ENCODE assay signal across 20 cellular contexts in genomic region chr5:14433202-14433601, GRCh38.
A peak's percentile ranks its signal among the peaks of the same experiment; 100 is the strongest.
DNase-seq lines count a peak whose midpoint lies in the region; ATAC-seq and TF ChIP-seq lines count a peak whose summit lies in the region.
"Had no signal": no experiment of that assay in that cellular context is flagged by ENCODE, and none has a peak within 500 bp of the region (broad histone marks: within the 10 kb centered on the region; RNA-seq: fewer than 3 reads in every experiment).

No MANE protein-coding gene starts in this region.

- no peak for ATAC-seq in SK-N-SH treated with all-trans-retinoic acid at 6 μM for 48 hours
- peak; percentile 91 for ATAC-seq in sciatic nerve
- ATAC-seq in foreskin keratinocyte = no peak
- ATAC-seq: A549, left lung, psoas muscle had no signal

- CTCF ChIA-PET in SK-N-SH (lab: Yijun Ruan, JAX) = interaction anchor here (1.1 to 2.1 kb wide), 4 partner anchors 17 to 216 kb away, joined by 3 to 7 read pairs (median 4); no protein-coding TSS in a partner anchor

- H2AFZ ChIP-seq in SK-N-SH (ENCODE audit: low read depth) = no peak overlapping the region

- in situ Hi-C loops in SK-MEL-5 (cut with HindIII; ENCODE audit: low pct_unique_long_range_greater_than_20kb, low sequenced_read_pairs) = no loop called here

- POLR2A ChIA-PET in SK-N-SH (lab: Yijun Ruan, JAX) = no interaction called here

- WGBS in SK-N-SH (ENCODE audit: low lambda C conversion rate) = 96% methylated on average over 6 of the region's 6 CpGs

- H3K4me3 ChIP-seq in SK-N-SH (ENCODE audit: low read depth in 2 of 2, low read length in 1 of 2) (no peak overlapping the region), iPS-18a (ENCODE audit: low read length) (no peak overlapping the region)
- H3K4me3 ChIP-seq: A549, coronary artery, left lung, Peyer's patch, psoas muscle, SJSA1 had no signal

- H3K27ac ChIP-seq in SK-N-SH (ENCODE audit: low read depth in 2 of 2, low read length in 1 of 2) (peak overlapping the region; percentile 60 to 64; a peak in 3 of 4 replicates), iPS-18a (ENCODE audit: low read length) (peak overlapping the region; percentile 3), foreskin keratinocyte (no peak overlapping the region)
- H3K27ac ChIP-seq: A549, coronary artery, left lung, Peyer's patch, psoas muscle, SJSA1, WERI-Rb-1 had no signal

- no peaks in the 10 kb centered on the region for H3K9me2 ChIP-seq in SK-N-SH

- H3K4me2 ChIP-seq in SK-N-SH = no peak overlapping the region
- H3K4me2 ChIP-seq: A549 had no signal

- intact Hi-C loops in sciatic nerve (cut with DNase I) = no loop called here

- H3K36me3 ChIP-seq in SK-N-SH (replicated peaks in 1 of 2; ENCODE audit: control insufficient read depth in 1 of 2, insufficient read depth in 2 of 2, low read length in 1 of 2) (peaks cover 5 to 32% of the 10 kb centered on the region in 2 experiments), iPS-18a (ENCODE audit: control insufficient read depth, low read depth, low read length) (no peaks in the 10 kb centered on the region)
- H3K36me3 ChIP-seq: Peyer's patch, WERI-Rb-1 had no signal

- TF ChIP-seq CTCF in SK-N-SH (IDR thresholded peaks at IDR 0.05) (no peak), foreskin keratinocyte (conservative IDR thresholded peaks at IDR 0.05) (no peak)

- H4K20me1 ChIP-seq in SK-N-SH (ENCODE audit: insufficient read depth) = no peaks in the 10 kb centered on the region

- peaks cover 15% of the 10 kb centered on the region for H3F3A ChIP-seq in SK-N-SH (replicated peaks; ENCODE audit: insufficient read depth)

- H3K9me3 ChIP-seq in SK-N-SH = no peaks in the 10 kb centered on the region
- no peaks in the 10 kb centered on the region for H3K9me3 ChIP-seq in iPS-18a (ENCODE audit: control insufficient read depth, low read depth, low read length)
- H3K9me3 ChIP-seq: A549, left lung, Peyer's patch, psoas muscle, SJSA1 had no signal

- no peak for TF ChIP-seq RAD21 in SK-N-SH (IDR thresholded peaks at IDR 0.05; ENCODE audit: low read length)

- no peak overlapping the region for H3K9ac ChIP-seq in SK-N-SH
- H3K9ac ChIP-seq in iPS-18a (ENCODE audit: low read length) = no peak overlapping the region

- H3K27me3 ChIP-seq in SK-N-SH (ENCODE audit: insufficient read depth) (no peaks in the 10 kb centered on the region), iPS-18a (ENCODE audit: control insufficient read depth, insufficient read depth, low read length) (no peaks in the 10 kb centered on the region), foreskin keratinocyte (no peaks in the 10 kb centered on the region)
- H3K27me3 ChIP-seq: left lung, Peyer's patch, SJSA1 had no signal

- H3K4me1 ChIP-seq in SK-N-SH (ENCODE audit: control insufficient read depth in 1 of 2, insufficient read depth in 2 of 2, low read depth in 1 of 2, low read length in 1 of 2) (peaks cover 14 to 33% of the 10 kb centered on the region in 2 experiments; a peak in 2 of 4 replicates), iPS-18a (ENCODE audit: control insufficient read depth, low read depth, low read length) (peaks cover 12% of the 10 kb centered on the region), foreskin keratinocyte (peaks cover 9% of the 10 kb centered on the region)
- H3K4me1 ChIP-seq: A549, left lung, Peyer's patch had no signal

- DNase-seq in SK-N-SH = no peak
- peak; percentile 100 for DNase-seq in SK-MEL-5 (ENCODE audit: low read depth, low spot score)
- DNase-seq in sciatic nerve (ENCODE audit: low spot score) = no peak
- DNase-seq in foreskin keratinocyte = no peak
- DNase-seq in activated CD4-positive, alpha-beta T cell treated with anti-CD3 and anti-CD28 coated beads, Interleukin-2, amount 50 U/mL, for 1 hour = no peak
- no peak for DNase-seq in SK-N-DZ (ENCODE audit: low spot score)
- DNase-seq: activated CD8-positive, alpha-beta memory T cell treated with anti-CD3 and anti-CD28 coated beads, Interleukin-2, amount 50 U/mL, for 4 hours; activated naive CD8-positive, alpha-beta T cell treated with anti-CD3 and anti-CD28 coated beads, Interleukin-2, amount 10 ng/mL, durations not matched to agents 7 days and 5 days; Calu3; left lung; NCI-H2227 treated with DMSO at 0.1 percent for 48 hours; NK-92 treated with Interleukin-12 subunit alpha and Interleukin-12 subunit beta, amount 100 ng/mL, for 24 hours; Peyer's patch; psoas muscle; WERI-Rb-1 had no signal

- TF ChIP-seq EP300 in SK-N-SH (IDR thresholded peaks at IDR 0.05; ENCODE audit: borderline replicate concordance in 1 of 2, low read depth in 1 of 2, low read length in 1 of 2) = no peak

- H3K79me2 ChIP-seq in SK-N-SH (ENCODE audit: insufficient read depth) = peaks cover 97% of the 10 kb centered on the region

TF ChIP-seq in SK-N-SH, 30 proteins besides CTCF, POLR2A, EP300 and RAD21:
- no peak for TF ChIP-seq GABPA (IDR thresholded peaks at IDR 0.05; ENCODE audit: low read depth)
- no peak for TF ChIP-seq JUND (IDR thresholded peaks at IDR 0.05)
- no peak for TF ChIP-seq MAX (IDR thresholded peaks at IDR 0.05; ENCODE audit: low read depth)
TF ChIP-seq in SK-N-SH: peak in this region for 0.

TF ChIP-seq in SK-N-SH treated with all-trans-retinoic acid at 6 μM for 48 hours, 23 proteins besides CTCF, POLR2A, EP300 and RAD21 (continues in another document):
- TF ChIP-seq ZNF70 (CRISPR knock-in tag; IDR thresholded peaks at IDR 0.05) = no peak
- TF ChIP-seq ARNTL (CRISPR knock-in tag; IDR thresholded peaks at IDR 0.05; ENCODE audit: borderline replicate concordance, low read depth) = no peak
- no peak for TF ChIP-seq CREB5 (CRISPR knock-in tag; IDR thresholded peaks at IDR 0.05; ENCODE audit: low read depth)
- TF ChIP-seq CSRNP3 (CRISPR knock-in tag; IDR thresholded peaks at IDR 0.05) = no peak
- no peak for TF ChIP-seq RARB (CRISPR knock-in tag; IDR thresholded peaks at IDR 0.05)
- TF ChIP-seq SNAI2 (CRISPR knock-in tag; IDR thresholded peaks at IDR 0.05) = no peak
- TF ChIP-seq, protein P1, sequence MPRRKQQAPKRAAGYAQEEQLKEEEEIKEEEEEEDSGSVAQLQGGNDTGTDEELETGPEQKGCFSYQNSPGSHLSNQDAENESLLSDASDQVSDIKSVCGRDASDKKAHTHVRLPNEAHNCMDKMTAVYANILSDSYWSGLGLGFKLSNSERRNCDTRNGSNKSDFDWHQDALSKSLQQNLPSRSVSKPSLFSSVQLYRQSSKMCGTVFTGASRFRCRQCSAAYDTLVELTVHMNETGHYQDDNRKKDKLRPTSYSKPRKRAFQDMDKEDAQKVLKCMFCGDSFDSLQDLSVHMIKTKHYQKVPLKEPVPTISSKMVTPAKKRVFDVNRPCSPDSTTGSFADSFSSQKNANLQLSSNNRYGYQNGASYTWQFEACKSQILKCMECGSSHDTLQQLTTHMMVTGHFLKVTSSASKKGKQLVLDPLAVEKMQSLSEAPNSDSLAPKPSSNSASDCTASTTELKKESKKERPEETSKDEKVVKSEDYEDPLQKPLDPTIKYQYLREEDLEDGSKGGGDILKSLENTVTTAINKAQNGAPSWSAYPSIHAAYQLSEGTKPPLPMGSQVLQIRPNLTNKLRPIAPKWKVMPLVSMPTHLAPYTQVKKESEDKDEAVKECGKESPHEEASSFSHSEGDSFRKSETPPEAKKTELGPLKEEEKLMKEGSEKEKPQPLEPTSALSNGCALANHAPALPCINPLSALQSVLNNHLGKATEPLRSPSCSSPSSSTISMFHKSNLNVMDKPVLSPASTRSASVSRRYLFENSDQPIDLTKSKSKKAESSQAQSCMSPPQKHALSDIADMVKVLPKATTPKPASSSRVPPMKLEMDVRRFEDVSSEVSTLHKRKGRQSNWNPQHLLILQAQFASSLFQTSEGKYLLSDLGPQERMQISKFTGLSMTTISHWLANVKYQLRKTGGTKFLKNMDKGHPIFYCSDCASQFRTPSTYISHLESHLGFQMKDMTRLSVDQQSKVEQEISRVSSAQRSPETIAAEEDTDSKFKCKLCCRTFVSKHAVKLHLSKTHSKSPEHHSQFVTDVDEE (CRISPR knock-in tag; IDR thresholded peaks at IDR 0.05) = no peak
- TF ChIP-seq ZNF8 (CRISPR knock-in tag; IDR thresholded peaks at IDR 0.05) = no peak
- TF ChIP-seq PATZ1 (CRISPR knock-in tag; IDR thresholded peaks at IDR 0.05; ENCODE audit: borderline replicate concordance) = no peak
- TF ChIP-seq GLIS3 (CRISPR knock-in tag; IDR thresholded peaks at IDR 0.05) = no peak
